ENCODE assay signal across 1 cellular context in genomic region chr2:43798300-43798699, GRCh38.
TF ChIP-seq lines count a peak whose summit lies in the region.

No MANE protein-coding gene starts in this region.

TF ChIP-seq in H1, 55 proteins besides CTCF, POLR2A, EP300 and RAD21:
- TF ChIP-seq FOSL1 (IDR thresholded peaks at IDR 0.05; ENCODE audit: insufficient read depth, low read depth, low read length): no peak
- TF ChIP-seq YY1 (IDR thresholded peaks at IDR 0.05; ENCODE audit: low read depth, low read length): no peak
- no peak for TF ChIP-seq BACH1 (IDR thresholded peaks at IDR 0.05; ENCODE audit: low read length)
- no peak for TF ChIP-seq SIX5 (IDR thresholded peaks at IDR 0.05; ENCODE audit: low read depth, low read length)
- no peak for TF ChIP-seq HDAC2 (IDR thresholded peaks at IDR 0.05; ENCODE audit: borderline replicate concordance in 1 of 2, low read depth in 2 of 2, low read length in 2 of 2)
- TF ChIP-seq PHF8 (conservative IDR thresholded peaks at IDR 0.05; ENCODE audit: low read depth, low read length): no peak
- no peak for TF ChIP-seq SIN3A (conservative IDR thresholded peaks at IDR 0.05 in 1 of 2, IDR thresholded peaks at IDR 0.05 in 1 of 2; ENCODE audit: low read depth in 1 of 2, low read length in 2 of 2)
- TF ChIP-seq SAP30 (IDR thresholded peaks at IDR 0.05; ENCODE audit: insufficient read depth, insufficient replicate concordance, low read length): no peak
- TF ChIP-seq ATF2 (IDR thresholded peaks at IDR 0.05; ENCODE audit: low read length): no peak
- no peak for TF ChIP-seq KDM1A (IDR thresholded peaks at IDR 0.05; ENCODE audit: borderline replicate concordance, low read length)
- no peak for TF ChIP-seq RXRA (IDR thresholded peaks at IDR 0.05; ENCODE audit: insufficient read depth, low read depth, low read length)
- no peak for TF ChIP-seq GABPA (IDR thresholded peaks at IDR 0.05; ENCODE audit: borderline replicate concordance, insufficient read depth, low read length)
- no peak for TF ChIP-seq TBP (IDR thresholded peaks at IDR 0.05; ENCODE audit: low read depth, low read length)
- no peak for TF ChIP-seq ZNF274 (IDR thresholded peaks at IDR 0.05; ENCODE audit: borderline replicate concordance, extremely low read depth, low read length)
- TF ChIP-seq MAFK (IDR thresholded peaks at IDR 0.05; ENCODE audit: low read depth, low read length): no peak
- no peak for TF ChIP-seq CEBPB (IDR thresholded peaks at IDR 0.05; ENCODE audit: low read depth, low read length)
- TF ChIP-seq RFX5 (IDR thresholded peaks at IDR 0.05; ENCODE audit: borderline replicate concordance, low read depth, low read length): no peak
